ENCODE assay signal across 15 cellular contexts in genomic region chr10:77666821-77667220, GRCh38.
"Had no signal": no experiment of that assay in that cellular context is flagged by ENCODE, and none has a peak within 500 bp of the region (broad histone marks: within the 10 kb centered on the region; RNA-seq: fewer than 3 reads in every experiment).

No MANE protein-coding gene starts in this region.

- H3K4me3 ChIP-seq: hepatocyte, ovary, thoracic aorta had no signal

- H3K27me3 ChIP-seq: hepatocyte, ovary had no signal

- FAIRE-seq: kidney had no signal

- DNase-seq: activated CD4-positive, alpha-beta memory T cell treated with anti-CD3 and anti-CD28 coated beads, Interleukin-2, amount 10 ng/mL, durations not matched to agents 7 days and 5 days; activated CD8-positive, alpha-beta memory T cell treated with anti-CD3 and anti-CD28 coated beads, Interleukin-2, amount 50 U/mL, for 4 hours; activated naive CD8-positive, alpha-beta T cell treated with anti-CD3 and anti-CD28 coated beads, Interleukin-2, amount 10 ng/mL, durations not matched to agents 7 days and 5 days; activated T-cell treated with anti-CD3 and anti-CD28 coated beads, Interleukin-2, amount 50 U/mL, for 72 hours; anterior cingulate cortex; cortex of kidney; effector CD8-positive, alpha-beta T cell; kidney; ovary; stimulated activated CD4-positive, alpha-beta T cell treated with anti-CD3 and anti-CD28 coated beads, Interleukin-15, amount 100 ng/mL, for 24 hours; stimulated activated CD4-positive, alpha-beta T cell treated with anti-CD3 and anti-CD28 coated beads, Interleukin-4, amount 100 ng/mL, for 24 hours; stimulated activated naive CD8-positive, alpha-beta T cell treated with anti-CD3 and anti-CD28 coated beads, Interleukin-15, amount 100 ng/mL, for 72 hours had no signal

- H3K4me2 ChIP-seq: hepatocyte had no signal

- H3K27ac ChIP-seq: hepatocyte, ovary, thoracic aorta, VCaP had no signal

- H2AFZ ChIP-seq: hepatocyte had no signal

- H3K9me3 ChIP-seq: ovary, thoracic aorta had no signal

- H3K79me2 ChIP-seq: hepatocyte had no signal

- H3K36me3 ChIP-seq: ovary, thoracic aorta had no signal
